1 cellular context compared by ENCODE assay signal in genomic region chr20:17710379-17711305, GRCh38.
A peak's percentile ranks its signal among the peaks of the same experiment; 100 is the strongest.
TF ChIP-seq lines count a peak whose summit lies in the region.

No MANE protein-coding gene starts in this region.

TF ChIP-seq in HepG2, 621 proteins besides CTCF, POLR2A, EP300 and RAD21 (continued from another document and continues in another):
- no peak for TF ChIP-seq DBP (CRISPR knock-in tag; IDR thresholded peaks at IDR 0.05; ENCODE audit: not compliant biosample characterization)
- no peak; the same call in 1 of the 2 replicates for TF ChIP-seq ZNF800 (CRISPR knock-in tag; IDR thresholded peaks at IDR 0.05)
- no peak for TF ChIP-seq ZNF558 (CRISPR knock-in tag; IDR thresholded peaks at IDR 0.05; ENCODE audit: borderline replicate concordance)
- peak; percentile 65 for TF ChIP-seq ZNF574 (CRISPR knock-in tag; IDR thresholded peaks at IDR 0.05)
- TF ChIP-seq NFATC3 (CRISPR knock-in tag; IDR thresholded peaks at IDR 0.05), result no peak
- TF ChIP-seq SAFB2 (CRISPR knock-in tag; IDR thresholded peaks at IDR 0.05; ENCODE audit: borderline replicate concordance, low read depth), result no peak
- TF ChIP-seq ZNF629 (CRISPR knock-in tag; conservative IDR thresholded peaks at IDR 0.05), result peak; percentile 47
- TF ChIP-seq ZBTB14 (CRISPR knock-in tag; IDR thresholded peaks at IDR 0.05), result no peak
- TF ChIP-seq POLR2AphosphoS2 (IDR thresholded peaks at IDR 0.05; ENCODE audit: low read depth, low read length), result no peak
- TF ChIP-seq ZNF605 (CRISPR knock-in tag; IDR thresholded peaks at IDR 0.05), result peak; percentile 67; the same call in 1 of the 2 replicates
- no peak for TF ChIP-seq GTF3A (CRISPR knock-in tag; conservative IDR thresholded peaks at IDR 0.05)
- TF ChIP-seq HMG20B (CRISPR knock-in tag; conservative IDR thresholded peaks at IDR 0.05), result no peak; the same call in 1 of the 2 replicates
- TF ChIP-seq ZNF350 (CRISPR knock-in tag; IDR thresholded peaks at IDR 0.05; ENCODE audit: borderline replicate concordance, low read depth), result peak; percentile 78; the same call in 1 of the 2 replicates
- TF ChIP-seq EED (CRISPR knock-in tag; IDR thresholded peaks at IDR 0.05), result 0 out of 2 replicates have a peak, but pooled peaks have one; percentile 0
- TF ChIP-seq ZNF564 (CRISPR knock-in tag; IDR thresholded peaks at IDR 0.05), result no peak
- no peak for TF ChIP-seq GABPA (IDR thresholded peaks at IDR 0.05; ENCODE audit: low read depth, low read length)
- no peak for TF ChIP-seq GABPA (CRISPR knock-in tag; IDR thresholded peaks at IDR 0.05; ENCODE audit: low read depth)
- no peak for TF ChIP-seq PTBP1 (IDR thresholded peaks at IDR 0.05; ENCODE audit: low read depth, low read length, poor library complexity, severe bottlenecking)
- TF ChIP-seq KDM2A (CRISPR knock-in tag; IDR thresholded peaks at IDR 0.05; ENCODE audit: borderline replicate concordance, low read depth), result peak; percentile 52; the same call in 1 of the 2 replicates
- no peak for TF ChIP-seq HMGXB3 (CRISPR knock-in tag; IDR thresholded peaks at IDR 0.05; ENCODE audit: borderline replicate concordance)
- TF ChIP-seq ZNF12 (CRISPR knock-in tag; IDR thresholded peaks at IDR 0.05), result peak; percentile 60; the same call in 1 of the 2 replicates
- peak; percentile 77 for TF ChIP-seq RNF2 (conservative IDR thresholded peaks at IDR 0.05; ENCODE audit: low read depth)
- TF ChIP-seq ZNF816 (CRISPR knock-in tag; IDR thresholded peaks at IDR 0.05; ENCODE audit: borderline replicate concordance), result no peak
- TF ChIP-seq IKZF1 (IDR thresholded peaks at IDR 0.05), result no peak
- TF ChIP-seq ZEB1 (IDR thresholded peaks at IDR 0.05; ENCODE audit: insufficient replicate concordance, low read depth), result peak; percentile 71
- no peak for TF ChIP-seq CHCHD3 (CRISPR knock-in tag; IDR thresholded peaks at IDR 0.05)
- no peak for TF ChIP-seq HHEX (CRISPR knock-in tag; IDR thresholded peaks at IDR 0.05)
- no peak for TF ChIP-seq ZNF317 (CRISPR knock-in tag; IDR thresholded peaks at IDR 0.05)
- TF ChIP-seq AGO1 (IDR thresholded peaks at IDR 0.05; ENCODE audit: low read depth, low read length, poor library complexity, severe bottlenecking), result no peak
- peak; percentile 55 for TF ChIP-seq POGZ (CRISPR knock-in tag; IDR thresholded peaks at IDR 0.05)
- TF ChIP-seq DMAP1 (CRISPR knock-in tag; IDR thresholded peaks at IDR 0.05), result no peak; the same call in 1 of the 2 replicates
- no peak; the same call in 1 of the 2 replicates for TF ChIP-seq MTA1 (CRISPR knock-in tag; IDR thresholded peaks at IDR 0.05; ENCODE audit: borderline replicate concordance)
- peak; percentile 17; the same call in 1 of the 2 replicates for TF ChIP-seq ARNT2 (CRISPR knock-in tag; IDR thresholded peaks at IDR 0.05; ENCODE audit: low read depth)
- peak; percentile 44; the same call in 1 of the 2 replicates for TF ChIP-seq ZNF776 (CRISPR knock-in tag; IDR thresholded peaks at IDR 0.05)
- peak; percentile 32; the same call in 1 of the 2 replicates for TF ChIP-seq DNMT1 (CRISPR knock-in tag; IDR thresholded peaks at IDR 0.05)
- TF ChIP-seq ATF7 (IDR thresholded peaks at IDR 0.05), result no peak
- no peak for TF ChIP-seq ATF7 (CRISPR knock-in tag; IDR thresholded peaks at IDR 0.05)
- TF ChIP-seq ZNF276 (CRISPR knock-in tag; IDR thresholded peaks at IDR 0.05; ENCODE audit: low read depth), result no peak
- TF ChIP-seq ZGPAT (CRISPR knock-in tag; IDR thresholded peaks at IDR 0.05), result peak; percentile 87
- peak; percentile 94; the same call in 1 of the 2 replicates for TF ChIP-seq ZNF549 (CRISPR knock-in tag; IDR thresholded peaks at IDR 0.05)
- no peak for TF ChIP-seq ZBTB1 (CRISPR knock-in tag; IDR thresholded peaks at IDR 0.05; ENCODE audit: borderline replicate concordance)
- TF ChIP-seq PHF20 (CRISPR knock-in tag; IDR thresholded peaks at IDR 0.05), result no peak
- no peak for TF ChIP-seq ATF3 (CRISPR knock-in tag; IDR thresholded peaks at IDR 0.05)
- peak; percentile 46; the same call in 1 of the 2 replicates for TF ChIP-seq HIC2 (CRISPR knock-in tag; IDR thresholded peaks at IDR 0.05; ENCODE audit: low read depth)
- TF ChIP-seq DRAP1 (CRISPR knock-in tag; IDR thresholded peaks at IDR 0.05), result peak; percentile 58
- no peak for TF ChIP-seq ZNF720 (CRISPR knock-in tag; IDR thresholded peaks at IDR 0.05)
- TF ChIP-seq ZNF230 (CRISPR knock-in tag; IDR thresholded peaks at IDR 0.05), result peak; percentile 63; the same call in 1 of the 2 replicates
- no peak for TF ChIP-seq NR2F1 (CRISPR knock-in tag; IDR thresholded peaks at IDR 0.05)
- peak; percentile 52 for TF ChIP-seq U2AF1 (optimal IDR thresholded peaks at IDR 0.05; ENCODE audit: low read depth, low read length)
- no peak for TF ChIP-seq NONO (IDR thresholded peaks at IDR 0.05)
- TF ChIP-seq NONO (CRISPR knock-in tag; conservative IDR thresholded peaks at IDR 0.05), result peak; percentile 71
- no peak for TF ChIP-seq FLYWCH1 (CRISPR knock-in tag; IDR thresholded peaks at IDR 0.05)
- no peak for TF ChIP-seq REL (CRISPR knock-in tag; conservative IDR thresholded peaks at IDR 0.05)
- TF ChIP-seq TCF7L2 (IDR thresholded peaks at IDR 0.05; ENCODE audit: low read depth, low read length), result no peak
- TF ChIP-seq TP53 (CRISPR knock-in tag; conservative IDR thresholded peaks at IDR 0.05), result peak; percentile 44; the same call in 1 of the 2 replicates
